ENCODE assay signal across 1 cellular context in genomic region chr17:4933646-4934045, GRCh38.
TF ChIP-seq lines count a peak whose summit lies in the region.

No MANE protein-coding gene starts in this region.

TF ChIP-seq in HepG2, 621 proteins besides CTCF, POLR2A, EP300 and RAD21:
- no peak for TF ChIP-seq GATAD1 (CRISPR knock-in tag; IDR thresholded peaks at IDR 0.05)
- no peak for TF ChIP-seq MAF1 (CRISPR knock-in tag; IDR thresholded peaks at IDR 0.05; ENCODE audit: borderline replicate concordance)
- TF ChIP-seq JDP2 (CRISPR knock-in tag; IDR thresholded peaks at IDR 0.05; ENCODE audit: borderline replicate concordance) = no peak
- TF ChIP-seq FOXP4 (CRISPR knock-in tag; IDR thresholded peaks at IDR 0.05) = no peak
- TF ChIP-seq DNMT3B (CRISPR knock-in tag; conservative IDR thresholded peaks at IDR 0.05) = no peak
- no peak for TF ChIP-seq PHF21A (CRISPR knock-in tag; IDR thresholded peaks at IDR 0.05)
- no peak for TF ChIP-seq SMC3 (IDR thresholded peaks at IDR 0.05; ENCODE audit: low read length)
- no peak for TF ChIP-seq RBAK (CRISPR knock-in tag; IDR thresholded peaks at IDR 0.05)
- TF ChIP-seq LBX2 (CRISPR knock-in tag; IDR thresholded peaks at IDR 0.05; ENCODE audit: borderline replicate concordance) = no peak
- no peak for TF ChIP-seq CHD2 (IDR thresholded peaks at IDR 0.05; ENCODE audit: low read depth, low read length)
- no peak for TF ChIP-seq THAP8 (CRISPR knock-in tag; IDR thresholded peaks at IDR 0.05; ENCODE audit: borderline replicate concordance)
- no peak for TF ChIP-seq MLLT10 (CRISPR knock-in tag; IDR thresholded peaks at IDR 0.05)
- TF ChIP-seq MEIS1 (CRISPR knock-in tag; IDR thresholded peaks at IDR 0.05; ENCODE audit: borderline replicate concordance) = no peak
- TF ChIP-seq AKNA (CRISPR knock-in tag; IDR thresholded peaks at IDR 0.05; ENCODE audit: borderline replicate concordance) = no peak
- TF ChIP-seq GRHL1 (CRISPR knock-in tag; conservative IDR thresholded peaks at IDR 0.05) = no peak
